8 cellular contexts compared by ENCODE assay signal in the genomic region with DNA sequence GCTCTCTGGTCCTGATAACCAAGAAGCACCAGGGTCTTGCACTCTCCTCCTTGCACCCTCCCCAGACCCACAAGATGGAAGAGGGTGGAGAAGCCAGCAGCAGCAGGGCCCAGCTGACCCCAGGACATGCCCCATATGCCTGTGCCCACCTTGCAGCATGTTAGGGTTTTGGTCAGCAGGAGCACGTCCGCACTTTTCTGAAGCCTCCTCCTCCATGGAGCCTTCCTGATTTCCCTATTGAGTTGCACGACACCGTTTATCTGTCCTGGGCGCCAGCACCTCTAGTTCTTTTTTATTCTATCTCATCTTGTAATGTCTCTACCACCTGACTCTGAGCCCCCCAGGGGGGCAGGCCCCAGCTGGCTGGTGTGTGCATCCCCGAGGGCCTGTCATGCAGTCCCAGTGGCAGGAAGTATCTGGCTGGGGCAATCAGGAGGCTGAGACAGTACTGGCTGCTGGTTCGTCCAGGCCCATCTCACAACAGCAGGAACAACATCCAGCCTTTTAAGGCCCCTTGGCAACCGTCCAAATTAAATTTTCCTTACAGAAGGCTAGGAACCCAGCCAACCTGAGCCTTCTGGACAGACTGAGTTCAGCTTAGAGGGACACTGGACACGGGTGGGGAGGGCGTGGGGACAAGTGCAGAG. TPM values are rescaled to one million over a fixed set of nuclear protein-coding genes. Genes with fewer than 3 reads are reported as not detected.
A peak's percentile ranks its signal among the peaks of the same experiment; 100 is the strongest.
DNase-seq lines count a peak whose midpoint lies in the region; ATAC-seq and TF ChIP-seq lines count a peak whose summit lies in the region.

No MANE protein-coding gene starts in this region.

- peak; percentile 69 for DNase-seq in M059J (ENCODE audit: low read depth)
- no peak for DNase-seq in WERI-Rb-1
- peak; percentile 87 for DNase-seq in hepatocyte (ENCODE audit: low spot score)
- DNase-seq in suprapubic skin (ENCODE audit: low spot score in 2 of 2) = no peak
- DNase-seq in GM19240 (ENCODE audit: insufficient read length, low spot score) = no peak
- DNase-seq in activated CD4-positive, alpha-beta T cell treated with anti-CD3 and anti-CD28 coated beads, Interleukin-2, amount 50 U/mL, for 1 hour = no peak

- 64% methylated on average over 10 of the region's 10 CpGs for WGBS in hepatocyte (ENCODE audit: low lambda C conversion rate, missing lambda C conversion rate)
- WGBS in suprapubic skin = 61% methylated on average over 9 of the region's 10 CpGs

- H4K20me1 ChIP-seq in hepatocyte (ENCODE audit: insufficient read depth, poor library complexity, severe bottlenecking) = peaks cover 24% of the 10 kb centered on the region

- peaks cover 96% of the 10 kb centered on the region for H3K79me2 ChIP-seq in hepatocyte

- no peaks in the 10 kb centered on the region for H3K9me2 ChIP-seq in hepatocyte (replicated peaks; ENCODE audit: insufficient read depth)

- H3K9me3 ChIP-seq in WERI-Rb-1 (ENCODE audit: severe bottlenecking) = no peaks in the 10 kb centered on the region
- no peaks in the 10 kb centered on the region for H3K9me3 ChIP-seq in hepatocyte (ENCODE audit: low read depth)
- no peaks in the 10 kb centered on the region for H3K9me3 ChIP-seq in suprapubic skin

- no peak overlapping the region for H2AFZ ChIP-seq in hepatocyte

- H3K4me3 ChIP-seq in WERI-Rb-1 (ENCODE audit: low read depth, low read length) (no peak overlapping the region), hepatocyte (no peak overlapping the region), suprapubic skin (no peak overlapping the region)

- peaks cover 77% of the 10 kb centered on the region for H3K4me1 ChIP-seq in hepatocyte (ENCODE audit: insufficient read depth)
- peaks cover 70% of the 10 kb centered on the region for H3K4me1 ChIP-seq in suprapubic skin

- H3K36me3 ChIP-seq in WERI-Rb-1 (peaks cover 2% of the 10 kb centered on the region; the same call in 1 of the 2 replicates), hepatocyte (replicated peaks; ENCODE audit: insufficient read depth, low read depth) (no peaks in the 10 kb centered on the region), suprapubic skin (no peaks in the 10 kb centered on the region)

- H3K4me2 ChIP-seq in hepatocyte = peak overlapping the region; percentile 50

- no peak for TF ChIP-seq POLR2A in suprapubic skin (IDR thresholded peaks at IDR 0.05)

- TF ChIP-seq CTCF in WERI-Rb-1 (IDR thresholded peaks at IDR 0.05; ENCODE audit: low read depth, low read length) (no peak), hepatocyte (IDR thresholded peaks at IDR 0.05; ENCODE audit: poor library complexity) (no peak), suprapubic skin (IDR thresholded peaks at IDR 0.05) (no peak)

- no peak for ATAC-seq in HG03135 (IDR thresholded peaks at IDR 0.05; ENCODE audit: unreplicated experiment)
- no peak for ATAC-seq in HG03175 (IDR thresholded peaks at IDR 0.05; ENCODE audit: unreplicated experiment)

- peak overlapping the region; percentile 89 for H3K27ac ChIP-seq in WERI-Rb-1
- H3K27ac ChIP-seq in hepatocyte = peak overlapping the region; percentile 51
- peak overlapping the region; percentile 77 for H3K27ac ChIP-seq in suprapubic skin

- no peaks in the 10 kb centered on the region for H3K27me3 ChIP-seq in WERI-Rb-1 (ENCODE audit: insufficient read depth, low read depth, severe bottlenecking)
- H3K27me3 ChIP-seq in hepatocyte = no peaks in the 10 kb centered on the region
- no peaks in the 10 kb centered on the region for H3K27me3 ChIP-seq in suprapubic skin

- no peak for TF ChIP-seq EP300 in suprapubic skin (IDR thresholded peaks at IDR 0.05)

RNA-seq across cellular contexts. Expression of a gene that starts 39.6 kb away (rescaled TPM):
- total RNA-seq in M059J (2014; rRNA removed; shearing (Covaris generic)) = 12.8 and 16.2 TPM in 2 replicates
- total RNA-seq in hepatocyte = 32.8 and 37.8 TPM in 2 replicates
- polyA plus RNA-seq in hepatocyte = 33.8 and 47.2 TPM in 2 replicates
- 10 to 100 TPM; 18.8 to 53.2 (median 48.0) TPM for total RNA-seq in suprapubic skin

Comparison
In these comparisons a context has a peak if more than half of its experiments do, and no peak if none do; other contexts are left out.
1. DNase-seq: peak in M059J (single experiment) and hepatocyte (single experiment); none in WERI-Rb-1 (single experiment), suprapubic skin (0 of 2), GM19240 (single experiment) and activated CD4-positive, alpha-beta T cell treated with anti-CD3 and anti-CD28 coated beads, Interleukin-2, amount 50 U/mL, for 1 hour (single experiment).
2. Peak in every context shown above with its lines, with median percentiles within 50 percentile points of each other: H3K27ac ChIP-seq.